25 cellular contexts compared by ENCODE assay signal in the genomic region with DNA sequence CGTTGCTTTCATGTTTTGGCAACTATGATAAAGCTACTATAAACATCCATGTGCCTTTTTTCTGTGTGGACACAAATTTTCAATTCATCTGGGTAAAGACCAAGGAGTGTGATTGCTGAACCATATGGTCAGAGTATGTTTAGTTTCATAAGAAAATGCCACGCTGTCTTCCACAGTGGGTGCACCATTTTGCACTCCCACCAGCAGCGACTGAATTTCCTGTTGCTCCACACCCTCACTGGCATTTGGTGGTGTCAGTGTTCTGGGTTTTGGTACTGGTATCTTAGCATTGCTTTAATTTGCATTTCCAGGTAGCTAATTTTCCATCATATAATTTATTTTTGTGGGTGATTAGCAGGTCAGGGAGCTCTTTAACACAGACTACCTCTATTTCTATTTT.
"Had no signal": no experiment of that assay in that cellular context is flagged by ENCODE, and none has a peak within 500 bp of the region (broad histone marks: within the 10 kb centered on the region; RNA-seq: fewer than 3 reads in every experiment).

No MANE protein-coding gene starts in this region.

- ATAC-seq: activated CD8-positive, alpha-beta memory T cell treated with anti-CD3 and anti-CD28 coated beads, Interleukin-2, amount 10 ng/mL, durations not matched to agents 7 days and 5 days had no signal

- H3K27me3 Mint-ChIP-seq: activated B cell treated with CpG ODN at 0.5 μM for 24 hours; activated CD4-positive, alpha-beta T cell treated with anti-CD3 and anti-CD28 coated beads, Interleukin-2, amount 10 ng/mL, durations not matched to agents 24 days and 14 days; activated CD8-positive, alpha-beta memory T cell treated with anti-CD3 and anti-CD28 coated beads, Interleukin-2, amount 10 ng/mL, durations not matched to agents 7 days and 5 days; activated naive CD4-positive, alpha-beta T cell treated with anti-CD3 and anti-CD28 coated beads, Interleukin-2, amount 50 U/mL, for 24 hours; brain; central memory CD8-positive, alpha-beta T cell had no signal

- H3K9ac ChIP-seq: KMS-11, SK-N-SH had no signal

- H3K4me2 ChIP-seq: KMS-11, SK-N-SH had no signal

- H3K27ac ChIP-seq: KMS-11 had no signal

- H3K4me1 Mint-ChIP-seq: activated B cell treated with CpG ODN at 0.5 μM for 24 hours; activated CD4-positive, alpha-beta T cell treated with anti-CD3 and anti-CD28 coated beads, Interleukin-2, amount 10 ng/mL, durations not matched to agents 24 days and 14 days; activated CD8-positive, alpha-beta memory T cell treated with anti-CD3 and anti-CD28 coated beads, Interleukin-2, amount 10 ng/mL, durations not matched to agents 7 days and 5 days; activated naive CD4-positive, alpha-beta T cell treated with anti-CD3 and anti-CD28 coated beads, Interleukin-2, amount 50 U/mL, for 24 hours; brain; central memory CD8-positive, alpha-beta T cell had no signal

- H3K27ac Mint-ChIP-seq: activated B cell treated with CpG ODN at 0.5 μM for 24 hours; activated CD4-positive, alpha-beta T cell treated with anti-CD3 and anti-CD28 coated beads, Interleukin-2, amount 10 ng/mL, durations not matched to agents 24 days and 14 days; activated CD8-positive, alpha-beta memory T cell treated with anti-CD3 and anti-CD28 coated beads, Interleukin-2, amount 10 ng/mL, durations not matched to agents 7 days and 5 days; activated naive CD4-positive, alpha-beta T cell treated with anti-CD3 and anti-CD28 coated beads, Interleukin-2, amount 50 U/mL, for 24 hours; activated T-cell treated with anti-CD3 and anti-CD28 coated beads, Interleukin-2, amount 50 U/mL, for 24 hours; activated T-helper 1 cell treated with anti-CD3 and anti-CD28 coated beads, Interleukin-12 subunit alpha, Interleukin-12 subunit beta, Interleukin-2, Interleukin-4 antibody, amounts not matched to agents 30 ng/mL and 10 ng/mL and 1 ng/mL, durations not matched to agents 14 hours and 24 hours and 36 hours; brain; T-helper 2 cell treated with Interferon-gamma antibody and Interleukin-4, amounts not matched to agents 5 μg/mL and 100 μg/mL, for 36 hours had no signal

- DNase-seq: activated B cell treated with CpG ODN at 0.5 μM for 24 hours; activated CD4-positive, alpha-beta T cell treated with anti-CD3 and anti-CD28 coated beads for 1 hour; activated CD4-positive, alpha-beta T cell treated with anti-CD3 and anti-CD28 coated beads, Interleukin-2, amount 10 ng/mL, durations not matched to agents 24 days and 14 days; activated CD4-positive, alpha-beta T cell treated with anti-CD3 and anti-CD28 coated beads, Interleukin-2, amount 50 U/mL, for 48 hours; activated CD8-positive, alpha-beta memory T cell treated with anti-CD3 and anti-CD28 coated beads, Interleukin-2, amount 10 ng/mL, durations not matched to agents 7 days and 5 days; activated effector memory CD4-positive, alpha-beta T cell treated with Interleukin-2 at 50 U/mL for 16 hours; activated naive CD4-positive, alpha-beta T cell; activated T-cell treated with anti-CD3 and anti-CD28 coated beads, Interleukin-2, amount 50 U/mL, for 24 hours; aorta; NCI-H1092; NCI-H1417; NCI-H1930; NCI-H2171; NCI-H226; NCI-H510A; NCI-H526 treated with DMSO at 0.1 percent for 48 hours; NCI-H82; SK-N-SH; T-helper 1 cell had no signal

- H3K36me3 Mint-ChIP-seq: activated CD8-positive, alpha-beta memory T cell treated with anti-CD3 and anti-CD28 coated beads, Interleukin-2, amount 10 ng/mL, durations not matched to agents 7 days and 5 days; activated naive CD4-positive, alpha-beta T cell treated with anti-CD3 and anti-CD28 coated beads, Interleukin-2, amount 50 U/mL, for 24 hours had no signal

- H3K4me3 Mint-ChIP-seq: activated B cell treated with CpG ODN at 0.5 μM for 24 hours; activated CD4-positive, alpha-beta T cell treated with anti-CD3 and anti-CD28 coated beads, Interleukin-2, amount 10 ng/mL, durations not matched to agents 24 days and 14 days; activated CD8-positive, alpha-beta memory T cell treated with anti-CD3 and anti-CD28 coated beads, Interleukin-2, amount 10 ng/mL, durations not matched to agents 7 days and 5 days; activated naive CD4-positive, alpha-beta T cell treated with anti-CD3 and anti-CD28 coated beads, Interleukin-2, amount 50 U/mL, for 24 hours; activated T-cell treated with anti-CD3 and anti-CD28 coated beads, Interleukin-2, amount 50 U/mL, for 24 hours; activated T-helper 1 cell treated with anti-CD3 and anti-CD28 coated beads, Interleukin-12 subunit alpha, Interleukin-12 subunit beta, Interleukin-2, Interleukin-4 antibody, amounts not matched to agents 30 ng/mL and 10 ng/mL and 1 ng/mL, durations not matched to agents 14 hours and 24 hours and 36 hours; brain; central memory CD8-positive, alpha-beta T cell; T-helper 2 cell treated with Interferon-gamma antibody and Interleukin-4, amounts not matched to agents 5 μg/mL and 100 μg/mL, for 36 hours had no signal

- H3K9me3 ChIP-seq: SK-N-SH had no signal

- H3K9me3 Mint-ChIP-seq: activated B cell treated with CpG ODN at 0.5 μM for 24 hours; activated CD4-positive, alpha-beta T cell treated with anti-CD3 and anti-CD28 coated beads, Interleukin-2, amount 10 ng/mL, durations not matched to agents 24 days and 14 days; activated naive CD4-positive, alpha-beta T cell treated with anti-CD3 and anti-CD28 coated beads, Interleukin-2, amount 50 U/mL, for 24 hours; activated T-cell treated with anti-CD3 and anti-CD28 coated beads, Interleukin-2, amount 50 U/mL, for 24 hours; central memory CD8-positive, alpha-beta T cell; T-helper 2 cell treated with Interferon-gamma antibody and Interleukin-4, amounts not matched to agents 5 μg/mL and 100 μg/mL, for 36 hours had no signal
